In the genomic region with DNA sequence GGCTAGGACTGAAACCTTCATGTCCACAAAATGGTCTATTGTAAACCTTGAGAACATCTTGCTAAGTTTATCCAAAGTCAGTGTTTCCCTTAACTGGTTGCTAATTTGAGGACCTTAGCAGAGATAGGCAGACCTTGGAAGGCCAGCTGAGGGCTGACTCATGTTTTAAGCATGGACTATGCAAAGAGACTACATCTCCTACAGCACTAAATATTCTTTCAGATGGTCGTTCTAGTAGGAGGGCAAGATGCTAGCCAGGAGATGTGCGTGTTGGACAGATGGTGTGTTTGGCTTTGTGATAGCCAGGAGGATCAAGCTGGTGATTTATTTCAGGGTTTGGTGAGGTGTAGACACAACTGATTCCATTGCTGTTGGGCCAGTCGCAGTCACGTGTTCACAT, we compare ENCODE assay signal across 15 cellular contexts.
DNase-seq lines count a peak whose midpoint lies in the region; ATAC-seq, FAIRE-seq and TF ChIP-seq lines count a peak whose summit lies in the region.
"Had no signal": no experiment of that assay in that cellular context is flagged by ENCODE, and none has a peak within 500 bp of the region (broad histone marks: within the 10 kb centered on the region; RNA-seq: fewer than 3 reads in every experiment).

No MANE protein-coding gene starts in this region.

- intact Hi-C loops in K562 (cut with micrococcal nuclease) = no loop called here
- intact Hi-C loops in right cardiac atrium (cut with DNase I) = no loop called here

- WGBS in K562 (ENCODE audit: insufficient coverage, low coverage, missing lambda C conversion rate) = 4% methylated on average over 4 of the region's 4 CpGs
- WGBS in right cardiac atrium = 49% methylated on average over 4 of the region's 4 CpGs

- no peak overlapping the region for H3K4me3 Mint-ChIP-seq in activated T-helper 17 cell treated with anti-CD3 and anti-CD28 coated beads, Interleukin-2, amount 50 U/mL, for 72 hours

- no peak for FAIRE-seq in K562 (lab: Jason Lieb, UNC)
- FAIRE-seq: TTC549 had no signal

- no peak for TF ChIP-seq EP300 in K562 (IDR thresholded peaks at IDR 0.05; ENCODE audit: low read length)

- H3K79me2 ChIP-seq in K562 (ENCODE audit: control insufficient read depth, insufficient read depth, low read length) = no peaks in the 10 kb centered on the region

- no peak overlapping the region for H2AFZ ChIP-seq in K562 (ENCODE audit: low read depth, low read length)

- no peak for ATAC-seq in K562
- peak; percentile 56 to 72 for ATAC-seq in right cardiac atrium
- ATAC-seq in thoracic aorta (ENCODE audit: insufficient number of reproducible peaks, low FRiP score, low read depth) = no peak
- no peak for ATAC-seq in activated T-helper 17 cell treated with anti-CD3 and anti-CD28 coated beads, Interleukin-2, amount 50 U/mL, for 72 hours (replicated peaks)
- no peak for ATAC-seq in GM19395 (IDR thresholded peaks at IDR 0.05; ENCODE audit: unreplicated experiment)
- ATAC-seq in HG03378 (IDR thresholded peaks at IDR 0.05; ENCODE audit: unreplicated experiment) = no peak

- no peak overlapping the region for H3K4me2 ChIP-seq in K562 (ENCODE audit: insufficient read depth, low read length)

- H3K36me3 ChIP-seq in K562 (ENCODE audit: control insufficient read depth, insufficient read depth, low read length) (no peaks in the 10 kb centered on the region), thoracic aorta (no peaks in the 10 kb centered on the region)
- H3K36me3 ChIP-seq: vagina had no signal

- in situ Hi-C loops in K562 (cut with MboI) = no loop called here

- no peaks in the 10 kb centered on the region for H4K20me1 ChIP-seq in K562 (replicated peaks; ENCODE audit: control insufficient read depth, insufficient read depth, low read length)

- TF ChIP-seq RAD21 in K562 (CRISPR knock-in tag; conservative IDR thresholded peaks at IDR 0.05 in 1 of 2, IDR thresholded peaks at IDR 0.05 in 1 of 2) = no peak

- TF ChIP-seq CTCF in K562 (IDR thresholded peaks at IDR 0.05 in 2 of 3, conservative IDR thresholded peaks at IDR 0.05 in 1 of 3; ENCODE audit: insufficient read depth in 2 of 3, low read depth in 1 of 3, low read length in 3 of 3) (no peak), thoracic aorta (IDR thresholded peaks at IDR 0.05) (no peak)

- H3K27me3 ChIP-seq in K562 (ENCODE audit: control insufficient read depth in 2 of 2, insufficient read depth in 2 of 2, low read length in 2 of 2) (peaks cover 0 to 24% of the 10 kb centered on the region in 2 experiments; a peak in 3 of 5 replicates), right cardiac atrium (ENCODE audit: control insufficient read depth, insufficient read depth) (no peaks in the 10 kb centered on the region), thoracic aorta (replicated peaks; ENCODE audit: insufficient read depth) (no peaks in the 10 kb centered on the region)
- H3K27me3 ChIP-seq: vagina had no signal

- DNase-seq in HT1080 (ENCODE audit: low read depth) (peak; percentile 65), K562 (ENCODE audit: extremely low read depth in 1 of 4, low spot score in 3 of 4) (no peak), right cardiac atrium (peak in 1 of 3 donors; percentile 49), thoracic aorta (ENCODE audit: low spot score) (no peak)
- DNase-seq in activated CD8-positive, alpha-beta memory T cell treated with anti-CD3 and anti-CD28 coated beads for 24 hours = no peak
- DNase-seq: activated T-cell treated with anti-CD3 and anti-CD28 coated beads, Interleukin-2, amount 50 U/mL, for 1 hour; cortex of kidney; DMS79; H7; NCI-H1048 had no signal

- POLR2A ChIA-PET in K562 (lab: Yijun Ruan, JAX) = no interaction called here

- TF ChIP-seq POLR2A in K562 (conservative IDR thresholded peaks at IDR 0.05) = no peak

- no peak overlapping the region for H3K27ac Mint-ChIP-seq in activated T-helper 17 cell treated with anti-CD3 and anti-CD28 coated beads, Interleukin-2, amount 50 U/mL, for 72 hours

- peaks cover 26% of the 10 kb centered on the region for H3K27me3 Mint-ChIP-seq in activated T-helper 17 cell treated with anti-CD3 and anti-CD28 coated beads, Interleukin-2, amount 50 U/mL, for 72 hours

- BruUV-seq in K562 (replicated peaks; lab: Mats Ljungman, UMichigan) = no TSS peak

- no peak overlapping the region for H3K9ac ChIP-seq in K562 (ENCODE audit: insufficient read depth in 1 of 2, low read depth in 2 of 2, low read length in 2 of 2)

- H3K9me3 ChIP-seq in K562 (replicated peaks; ENCODE audit: control insufficient read depth, insufficient read depth, low read depth, low read length) (no peaks in the 10 kb centered on the region), right cardiac atrium (ENCODE audit: control insufficient read depth, low read length) (no peaks in the 10 kb centered on the region), thoracic aorta (no peaks in the 10 kb centered on the region)
- H3K9me3 ChIP-seq: vagina had no signal

- H3K9me1 ChIP-seq in K562 (ENCODE audit: control insufficient read depth, insufficient read depth, low read length) = no peaks in the 10 kb centered on the region

- H3K4me3 ChIP-seq in K562 (no peak overlapping the region), right cardiac atrium (ENCODE audit: low read length) (no peak overlapping the region), thoracic aorta (no peak overlapping the region)
- H3K4me3 ChIP-seq: vagina had no signal

- H3K9me3 Mint-ChIP-seq in activated T-helper 17 cell treated with anti-CD3 and anti-CD28 coated beads, Interleukin-2, amount 50 U/mL, for 72 hours = no peaks in the 10 kb centered on the region

- H3K36me3 Mint-ChIP-seq in activated T-helper 17 cell treated with anti-CD3 and anti-CD28 coated beads, Interleukin-2, amount 50 U/mL, for 72 hours (ENCODE audit: low read depth) = no peaks in the 10 kb centered on the region

- H3K4me1 ChIP-seq in K562 (replicated peaks in 1 of 2; ENCODE audit: control insufficient read depth in 2 of 2, insufficient read depth in 2 of 2, low read length in 2 of 2) (no peaks in the 10 kb centered on the region), right cardiac atrium (ENCODE audit: control insufficient read depth, insufficient read depth, low read length) (peaks cover 14% of the 10 kb centered on the region), thoracic aorta (ENCODE audit: control insufficient read depth in 1 of 2, low read depth in 2 of 2) (peaks cover 36 to 61% of the 10 kb centered on the region in 2 donors)

- H3K4me1 Mint-ChIP-seq in activated T-helper 17 cell treated with anti-CD3 and anti-CD28 coated beads, Interleukin-2, amount 50 U/mL, for 72 hours = no peaks in the 10 kb centered on the region

- no peak overlapping the region for H3K27ac ChIP-seq in K562 (ENCODE audit: extremely low read depth, low read depth, low read length)
- H3K27ac ChIP-seq in right cardiac atrium (ENCODE audit: low read length) = peak overlapping the region; percentile 66
- peak overlapping the region; percentile 80 to 90 for H3K27ac ChIP-seq in thoracic aorta
- H3K27ac ChIP-seq: vagina had no signal

- CTCF ChIA-PET in K562 (lab: Yijun Ruan, JAX; ENCODE audit: low intra/inter-chr PET ratio) = interaction anchor here (0.6 kb wide), 1 partner anchor 701 kb away, joined by 3 read pairs; no protein-coding TSS in a partner anchor

TF ChIP-seq in K562, 482 proteins besides CTCF, POLR2A, EP300 and RAD21 (continues in another document):
- TF ChIP-seq RBM14 (IDR thresholded peaks at IDR 0.05; ENCODE audit: borderline replicate concordance, insufficient read depth, low read depth, low read length) = no peak
- TF ChIP-seq, protein P1, sequence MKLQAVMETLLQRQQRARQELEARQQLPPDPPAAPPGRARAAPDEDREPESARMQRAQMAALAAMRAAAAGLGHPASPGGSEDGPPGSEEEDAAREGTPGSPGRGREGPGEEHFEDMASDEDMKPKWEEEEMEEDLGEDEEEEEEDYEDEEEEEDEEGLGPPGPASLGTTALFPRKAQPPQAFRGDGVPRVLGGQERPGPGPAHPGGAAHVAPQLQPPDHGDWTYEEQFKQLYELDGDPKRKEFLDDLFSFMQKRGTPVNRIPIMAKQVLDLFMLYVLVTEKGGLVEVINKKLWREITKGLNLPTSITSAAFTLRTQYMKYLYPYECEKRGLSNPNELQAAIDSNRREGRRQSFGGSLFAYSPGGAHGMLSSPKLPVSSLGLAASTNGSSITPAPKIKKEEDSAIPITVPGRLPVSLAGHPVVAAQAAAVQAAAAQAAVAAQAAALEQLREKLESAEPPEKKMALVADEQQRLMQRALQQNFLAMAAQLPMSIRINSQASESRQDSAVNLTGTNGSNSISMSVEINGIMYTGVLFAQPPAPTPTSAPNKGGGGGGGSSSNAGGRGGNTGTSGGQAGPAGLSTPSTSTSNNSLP (IDR thresholded peaks at IDR 0.05; ENCODE audit: borderline replicate concordance, low read depth, low read length) = no peak
- no peak for TF ChIP-seq ZNF274 (IDR thresholded peaks at IDR 0.05; ENCODE audit: borderline replicate concordance, low read depth, low read length)
- TF ChIP-seq RHOXF2B (CRISPR knock-in tag; conservative IDR thresholded peaks at IDR 0.05) = no peak
- TF ChIP-seq ZBTB8A (IDR thresholded peaks at IDR 0.05; ENCODE audit: partially characterized antibody) = no peak
- no peak for TF ChIP-seq KLF10 (CRISPR knock-in tag; IDR thresholded peaks at IDR 0.05)
- TF ChIP-seq CBFA2T2 (conservative IDR thresholded peaks at IDR 0.05) = 0 out of 2 replicates have a peak, but pooled peaks have one; percentile 5
- TF ChIP-seq CHD4 (IDR thresholded peaks at IDR 0.05; ENCODE audit: insufficient read depth, insufficient replicate concordance, low read depth, low read length, poor library complexity, severe bottlenecking) = no peak
- TF ChIP-seq, protein P2, sequence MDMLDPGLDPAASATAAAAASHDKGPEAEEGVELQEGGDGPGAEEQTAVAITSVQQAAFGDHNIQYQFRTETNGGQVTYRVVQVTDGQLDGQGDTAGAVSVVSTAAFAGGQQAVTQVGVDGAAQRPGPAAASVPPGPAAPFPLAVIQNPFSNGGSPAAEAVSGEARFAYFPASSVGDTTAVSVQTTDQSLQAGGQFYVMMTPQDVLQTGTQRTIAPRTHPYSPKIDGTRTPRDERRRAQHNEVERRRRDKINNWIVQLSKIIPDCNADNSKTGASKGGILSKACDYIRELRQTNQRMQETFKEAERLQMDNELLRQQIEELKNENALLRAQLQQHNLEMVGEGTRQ (CRISPR knock-in tag; IDR thresholded peaks at IDR 0.05) = 0 out of 2 replicates have a peak, but pooled peaks have one; percentile 24
- TF ChIP-seq HNRNPLL (IDR thresholded peaks at IDR 0.05; ENCODE audit: low read depth, low read length, poor library complexity, severe bottlenecking) = no peak
- TF ChIP-seq GTF2B (IDR thresholded peaks at IDR 0.05; ENCODE audit: extremely low read depth, insufficient read length) = no peak

Comparison
In these comparisons a context has a peak if more than half of its experiments do, and no peak if none do; other contexts are left out.
1. ATAC-seq: peak in right cardiac atrium (2 of 2); none in K562 (single experiment), thoracic aorta (single experiment), activated T-helper 17 cell treated with anti-CD3 and anti-CD28 coated beads, Interleukin-2, amount 50 U/mL, for 72 hours (single experiment), GM19395 (single experiment) and HG03378 (single experiment).